Comparison of ENCODE assay signal across 17 cellular contexts in genomic region chr6:168628732-168629245, GRCh38.
DNase-seq lines count a peak whose midpoint lies in the region; TF ChIP-seq lines count a peak whose summit lies in the region.
"Had no signal": no experiment of that assay in that cellular context is flagged by ENCODE, and none has a peak within 500 bp of the region (broad histone marks: within the 10 kb centered on the region; RNA-seq: fewer than 3 reads in every experiment).

No MANE protein-coding gene starts in this region.

- TF ChIP-seq EP300 in esophagus muscularis mucosa (IDR thresholded peaks at IDR 0.05) = no peak

- H2BK12ac ChIP-seq in trophoblast cell (ENCODE audit: low read length) = peak overlapping the region; percentile 86

- H3K4me1 ChIP-seq in esophagus muscularis mucosa (peaks cover 0 to 39% (median 32%) of the 10 kb centered on the region in 4 donors), trophoblast cell (ENCODE audit: control insufficient read depth in 1 of 2, insufficient read depth in 2 of 2, low read length in 2 of 2) (peaks cover 14 to 21% of the 10 kb centered on the region in 2 experiments), stomach smooth muscle (ENCODE audit: control insufficient read depth, insufficient read depth, low read length) (peaks cover 52% of the 10 kb centered on the region), smooth muscle cell (ENCODE audit: low read depth) (no peaks in the 10 kb centered on the region)
- H3K4me1 ChIP-seq: BLaER1, HAP-1 had no signal

- H3K23ac ChIP-seq in trophoblast cell (ENCODE audit: low read length) = no peak overlapping the region

- H4K8ac ChIP-seq in trophoblast cell (ENCODE audit: low read depth, low read length) = peak overlapping the region; percentile 3

- 88% methylated on average over 4 of the region's 19 CpGs for WGBS in esophagus muscularis mucosa
- WGBS in trophoblast cell (ENCODE audit: extremely low coverage, insufficient coverage, insufficient read length) = no CpG with 5 or more reads among the region's 19 CpGs
- WGBS in smooth muscle cell (ENCODE audit: low lambda C conversion rate) = 95% methylated on average over 19 of the region's 19 CpGs

- H3K27ac ChIP-seq in VCaP = peak overlapping the region; percentile 44
- peak overlapping the region; percentile 49 to 73 (median 64) for H3K27ac ChIP-seq in esophagus muscularis mucosa (replicated peaks in 1 of 4)
- H3K27ac ChIP-seq in trophoblast cell (ENCODE audit: low read depth, low read length) = no peak overlapping the region
- H3K27ac ChIP-seq in stomach smooth muscle (ENCODE audit: low read length) = peak overlapping the region; percentile 83
- H3K27ac ChIP-seq in smooth muscle cell (ENCODE audit: low read depth) = no peak overlapping the region
- H3K27ac ChIP-seq: BLaER1, HL-60 had no signal

- no peak overlapping the region for H3K4ac ChIP-seq in trophoblast cell (ENCODE audit: low read depth, low read length)

- no peak overlapping the region for H4K91ac ChIP-seq in trophoblast cell (ENCODE audit: low read depth, low read length)

- intact Hi-C loops in esophagus muscularis mucosa (cut with DNase I) = no loop called here
- intact Hi-C loops in activated CD4-positive, alpha-beta T cell treated with anti-CD3 and anti-CD28 coated beads, Interleukin-2, amount 10 ng/mL, durations not matched to agents 24 days and 14 days (cut with micrococcal nuclease) = no loop called here

- H3K79me2 ChIP-seq in trophoblast cell (ENCODE audit: control insufficient read depth, insufficient read depth, low read length, poor library complexity) (peaks cover 3% of the 10 kb centered on the region), smooth muscle cell (ENCODE audit: low read depth) (no peaks in the 10 kb centered on the region)

- peaks cover 7% of the 10 kb centered on the region for H3K9me3 Mint-ChIP-seq in activated CD4-positive, alpha-beta T cell treated with anti-CD3 and anti-CD28 coated beads, Interleukin-2, amount 10 ng/mL, durations not matched to agents 24 days and 14 days

- H3F3A ChIP-seq in smooth muscle cell (ENCODE audit: low read depth) = no peaks in the 10 kb centered on the region

- H3K4me2 ChIP-seq in trophoblast cell (ENCODE audit: low read length) (no peak overlapping the region), smooth muscle cell (no peak overlapping the region)
- H3K4me2 ChIP-seq: BLaER1 had no signal

- no peaks in the 10 kb centered on the region for H3K27me3 ChIP-seq in esophagus muscularis mucosa
- H3K27me3 ChIP-seq in trophoblast cell (ENCODE audit: insufficient read depth, low read length) = no peaks in the 10 kb centered on the region
- H3K27me3 ChIP-seq in stomach smooth muscle (ENCODE audit: control insufficient read depth in 1 of 2, insufficient read depth in 2 of 2, low read length in 2 of 2) = no peaks in the 10 kb centered on the region
- H3K27me3 ChIP-seq in smooth muscle cell (ENCODE audit: low read depth) = no peaks in the 10 kb centered on the region
- H3K27me3 ChIP-seq: BLaER1 had no signal

- H3K36me3 ChIP-seq in esophagus muscularis mucosa = peaks cover 0 to 4% (median 0%) of the 10 kb centered on the region in 4 donors
- no peaks in the 10 kb centered on the region for H3K36me3 ChIP-seq in trophoblast cell (ENCODE audit: control insufficient read depth in 1 of 2, insufficient read depth in 2 of 2, low read length in 2 of 2)
- H3K36me3 ChIP-seq in stomach smooth muscle (ENCODE audit: control insufficient read depth in 2 of 2, insufficient read depth in 2 of 2, low read length in 2 of 2) = peaks cover 0 to 10% of the 10 kb centered on the region in 2 donors
- no peaks in the 10 kb centered on the region for H3K36me3 ChIP-seq in smooth muscle cell (ENCODE audit: low read depth)
- H3K36me3 ChIP-seq: BLaER1, HAP-1 had no signal

- TF ChIP-seq POLR2A in esophagus muscularis mucosa (IDR thresholded peaks at IDR 0.05; ENCODE audit: low read depth) = no peak

- H3K14ac ChIP-seq in trophoblast cell (ENCODE audit: low read length) = no peak overlapping the region

- H3K27me3 Mint-ChIP-seq in activated CD4-positive, alpha-beta T cell treated with anti-CD3 and anti-CD28 coated beads, Interleukin-2, amount 10 ng/mL, durations not matched to agents 24 days and 14 days = no peaks in the 10 kb centered on the region

- H3K9ac ChIP-seq in trophoblast cell (ENCODE audit: low read length) = no peak overlapping the region
- peak overlapping the region in 1 of 2 donors; percentile 29 for H3K9ac ChIP-seq in stomach smooth muscle (ENCODE audit: low read length in 2 of 2)
- H3K9ac ChIP-seq in smooth muscle cell (ENCODE audit: low read depth) = no peak overlapping the region
- H3K9ac ChIP-seq: BLaER1 had no signal

- H2AK5ac ChIP-seq in trophoblast cell (ENCODE audit: low read length) = peak overlapping the region; percentile 45

- no peaks in the 10 kb centered on the region for H3K4me1 Mint-ChIP-seq in activated CD4-positive, alpha-beta T cell treated with anti-CD3 and anti-CD28 coated beads, Interleukin-2, amount 10 ng/mL, durations not matched to agents 24 days and 14 days
- H3K4me1 Mint-ChIP-seq: CD14-positive monocyte; CD4-positive, alpha-beta memory T cell had no signal

- peaks cover 16% of the 10 kb centered on the region for H3K79me1 ChIP-seq in trophoblast cell (ENCODE audit: low read length)

- H3K18ac ChIP-seq in trophoblast cell (ENCODE audit: low read length) = no peak overlapping the region

- no peak overlapping the region for H4K12ac ChIP-seq in trophoblast cell (ENCODE audit: low read depth, low read length)

- no peak overlapping the region for H2AFZ ChIP-seq in trophoblast cell (ENCODE audit: insufficient read depth, low read length, poor library complexity)
- no peak overlapping the region for H2AFZ ChIP-seq in smooth muscle cell (ENCODE audit: low read depth)

- H3K9me3 ChIP-seq in esophagus muscularis mucosa = no peaks in the 10 kb centered on the region
- H3K9me3 ChIP-seq in trophoblast cell (ENCODE audit: insufficient read depth, low read depth, low read length) = peaks cover under 1% of the 10 kb centered on the region
- no peaks in the 10 kb centered on the region for H3K9me3 ChIP-seq in stomach smooth muscle (ENCODE audit: control insufficient read depth in 2 of 2, low read length in 2 of 2)
- H3K9me3 ChIP-seq in smooth muscle cell (replicated peaks; ENCODE audit: low read depth) = no peaks in the 10 kb centered on the region
- H3K9me3 ChIP-seq: HAP-1 had no signal

- no peak for DNase-seq in esophagus muscularis mucosa (ENCODE audit: extremely low spot score)
- DNase-seq in trophoblast cell = no peak
- DNase-seq in GM03348 (ENCODE audit: low spot score) = no peak
- DNase-seq in activated CD4-positive, alpha-beta T cell treated with anti-CD3 and anti-CD28 coated beads, Interleukin-2, amount 10 ng/mL, durations not matched to agents 24 days and 14 days = no peak
- no peak for DNase-seq in smooth muscle cell (lab: John Stamatoyannopoulos, UW; ENCODE audit: unreplicated experiment)
- DNase-seq: 8988T; CD4-positive, alpha-beta memory T cell; DMS79 treated with DMSO at 0.1 percent for 48 hours; GF-D8; IMR-90 had no signal

- no peak for TF ChIP-seq CTCF in VCaP (conservative IDR thresholded peaks at IDR 0.05)
- no peak for TF ChIP-seq CTCF in esophagus muscularis mucosa (IDR thresholded peaks at IDR 0.05)
- no peak for TF ChIP-seq CTCF in smooth muscle cell (IDR thresholded peaks at IDR 0.05; ENCODE audit: borderline replicate concordance, insufficient read depth, poor library complexity, severe bottlenecking)

- H2BK120ac ChIP-seq in trophoblast cell (ENCODE audit: insufficient read depth, low read length, poor library complexity) = peak overlapping the region; percentile 9

- H3K4me3 ChIP-seq in esophagus muscularis mucosa = no peak overlapping the region
- no peak overlapping the region for H3K4me3 ChIP-seq in trophoblast cell (ENCODE audit: low read depth, low read length)
- H3K4me3 ChIP-seq in stomach smooth muscle (ENCODE audit: low read length in 2 of 2) = no peak overlapping the region
- no peak overlapping the region for H3K4me3 ChIP-seq in smooth muscle cell
- H3K4me3 ChIP-seq: BLaER1, GM12878, HAP-1 had no signal

- H2BK5ac ChIP-seq in trophoblast cell (ENCODE audit: low read depth, low read length, poor library complexity) = peak overlapping the region; percentile 16

- no peak overlapping the region for H3K4me3 Mint-ChIP-seq in activated CD4-positive, alpha-beta T cell treated with anti-CD3 and anti-CD28 coated beads, Interleukin-2, amount 10 ng/mL, durations not matched to agents 24 days and 14 days
- H3K4me3 Mint-ChIP-seq: CD14-positive monocyte; CD4-positive, alpha-beta memory T cell had no signal

- H3K36me3 Mint-ChIP-seq in activated CD4-positive, alpha-beta T cell treated with anti-CD3 and anti-CD28 coated beads, Interleukin-2, amount 10 ng/mL, durations not matched to agents 24 days and 14 days (ENCODE audit: low read depth) = no peaks in the 10 kb centered on the region
- H3K36me3 Mint-ChIP-seq: CD14-positive monocyte; CD4-positive, alpha-beta memory T cell had no signal

- H4K20me1 ChIP-seq in smooth muscle cell (ENCODE audit: low read depth) = no peaks in the 10 kb centered on the region
- H4K20me1 ChIP-seq: BLaER1 had no signal

- H3K27ac Mint-ChIP-seq in activated CD4-positive, alpha-beta T cell treated with anti-CD3 and anti-CD28 coated beads, Interleukin-2, amount 10 ng/mL, durations not matched to agents 24 days and 14 days = no peak overlapping the region
- H3K27ac Mint-ChIP-seq: CD14-positive monocyte; CD4-positive, alpha-beta memory T cell had no signal

Comparison
In these comparisons a context has a peak if more than half of its experiments do, and no peak if none do; other contexts are left out.
1. H3K27ac ChIP-seq: peak in VCaP (single experiment), esophagus muscularis mucosa (4 of 4) and stomach smooth muscle (single experiment); none in trophoblast cell (single experiment) and smooth muscle cell (single experiment).